20 cellular contexts compared by ENCODE assay signal in the genomic region with DNA sequence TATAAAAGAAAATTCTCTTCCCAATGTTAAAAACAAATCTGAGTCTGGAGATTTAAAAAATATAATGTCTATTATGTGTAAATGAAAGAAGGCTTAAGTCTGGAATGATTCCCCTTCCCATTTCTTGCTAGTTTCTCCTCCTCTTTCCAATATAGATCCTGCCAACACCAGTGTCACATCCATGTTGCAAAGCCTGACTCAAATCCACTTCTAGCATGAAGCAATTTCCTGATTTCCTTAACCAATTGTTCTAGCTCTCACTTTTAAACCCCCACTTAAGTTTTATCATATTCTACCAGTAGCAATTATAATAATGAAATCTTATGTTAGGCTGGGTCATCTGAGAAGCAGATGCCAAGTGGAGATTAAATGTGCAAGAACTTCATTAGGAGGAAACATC.
"Had no signal": no experiment of that assay in that cellular context is flagged by ENCODE, and none has a peak within 500 bp of the region (broad histone marks: within the 10 kb centered on the region; RNA-seq: fewer than 3 reads in every experiment).

No MANE protein-coding gene starts in this region.

- DNase-seq: Kasumi-1, MM.1S, NCI-H1092 treated with DMSO at 0.1 percent for 48 hours, NCI-H1436, NCI-H187, NCI-H2029, NCI-H2081 treated with DMSO at 0.1 percent for 48 hours, NCI-H2171, NCI-H226, NCI-H446, NCI-H510A, NCI-H524 treated with DMSO at 0.1 percent for 48 hours, NCI-H69, NCI-H774, RPMI8226 had no signal

- H3K4me3 ChIP-seq: K562 had no signal

- H3K4me2 ChIP-seq: KMS-11 had no signal

- H3K27ac ChIP-seq: HL-60, KMS-11 had no signal

- ATAC-seq: K562 had no signal

- H3K9ac ChIP-seq: KMS-11 had no signal

- FAIRE-seq: HTR-8/SVneo, K562, RCC 7860 had no signal
